In genomic region chr20:10619427-10619826, GRCh38 we compare ENCODE assay signal across 10 cellular contexts. TPM values are rescaled to one million over a fixed set of nuclear protein-coding genes. Genes with fewer than 3 reads are reported as not detected.
DNase-seq lines count a peak whose midpoint lies in the region; ATAC-seq and TF ChIP-seq lines count a peak whose summit lies in the region.
"Had no signal": no experiment of that assay in that cellular context is flagged by ENCODE, and none has a peak within 500 bp of the region (broad histone marks: within the 10 kb centered on the region; RNA-seq: fewer than 3 reads in every experiment).

No MANE protein-coding gene starts in this region.

- TF ChIP-seq EP300 in suprapubic skin (IDR thresholded peaks at IDR 0.05) = no peak

- peaks cover 38% of the 10 kb centered on the region for H3K4me1 ChIP-seq in suprapubic skin

- no peaks in the 10 kb centered on the region for H3K36me3 ChIP-seq in suprapubic skin

- H3K27me3 Mint-ChIP-seq in HFFc6 (ENCODE audit: insufficient read depth) = no peaks in the 10 kb centered on the region; the same call in 1 of the 2 replicates

- TF ChIP-seq CTCF in HFFc6 (IDR thresholded peaks at IDR 0.05) (no peak), suprapubic skin (IDR thresholded peaks at IDR 0.05) (no peak)

- peak overlapping the region; percentile 19; the same call in 1 of the 2 replicates for H3K4me3 Mint-ChIP-seq in HFFc6

- H3K27ac Mint-ChIP-seq in HFFc6 = peak overlapping the region; percentile 77

- no peaks in the 10 kb centered on the region for H3K9me3 ChIP-seq in suprapubic skin

- peak; percentile 81 for ATAC-seq in SK-N-SH treated with all-trans-retinoic acid at 6 μM for 48 hours
- no peak for ATAC-seq in HG02623 (IDR thresholded peaks at IDR 0.05; ENCODE audit: unreplicated experiment)
- ATAC-seq: stimulated activated naive CD8-positive, alpha-beta T cell treated with anti-CD3 and anti-CD28 coated beads, Interleukin-15, Interleukin-2, amounts not matched to agents 100 U/mL and 50 U/mL, for 24 hours had no signal

- H3K36me3 Mint-ChIP-seq in HFFc6 (ENCODE audit: low read depth) = peaks cover 14% of the 10 kb centered on the region; the same call in 1 of the 2 replicates

- H3K4me3 ChIP-seq in suprapubic skin = no peak overlapping the region

- no peaks in the 10 kb centered on the region for H3K9me3 Mint-ChIP-seq in HFFc6

- H3K4me1 Mint-ChIP-seq in HFFc6 (ENCODE audit: low read depth) = peaks cover 37% of the 10 kb centered on the region

- H3K27ac ChIP-seq in suprapubic skin = peak overlapping the region; percentile 74

- TF ChIP-seq POLR2A in suprapubic skin (IDR thresholded peaks at IDR 0.05) = no peak

- no peaks in the 10 kb centered on the region for H3K27me3 ChIP-seq in suprapubic skin

- WGBS in suprapubic skin = 32% methylated on average over 3 of the region's 3 CpGs

- DNase-seq in HFFc6 = peak; percentile 82
- peak; percentile 85 for DNase-seq in foreskin melanocyte
- DNase-seq in suprapubic skin (ENCODE audit: low spot score in 2 of 2) = no peak
- no peak for DNase-seq in HUDEP-2 (lab: John Stamatoyannopoulos, UW; ENCODE audit: unreplicated experiment in 76 of 76)
- no peak for DNase-seq in NCI-H2171 treated with DMSO at 0.1 percent for 48 hours (lab: John Stamatoyannopoulos, UW)
- DNase-seq: amygdala; right cardiac atrium; stimulated activated naive CD8-positive, alpha-beta T cell treated with anti-CD3 and anti-CD28 coated beads, Interleukin-15, Interleukin-2, amounts not matched to agents 100 U/mL and 50 U/mL, for 24 hours had no signal

TF ChIP-seq in SK-N-SH treated with all-trans-retinoic acid at 6 μM for 48 hours, 23 proteins besides CTCF, POLR2A, EP300 and RAD21:
- TF ChIP-seq, protein P1, sequence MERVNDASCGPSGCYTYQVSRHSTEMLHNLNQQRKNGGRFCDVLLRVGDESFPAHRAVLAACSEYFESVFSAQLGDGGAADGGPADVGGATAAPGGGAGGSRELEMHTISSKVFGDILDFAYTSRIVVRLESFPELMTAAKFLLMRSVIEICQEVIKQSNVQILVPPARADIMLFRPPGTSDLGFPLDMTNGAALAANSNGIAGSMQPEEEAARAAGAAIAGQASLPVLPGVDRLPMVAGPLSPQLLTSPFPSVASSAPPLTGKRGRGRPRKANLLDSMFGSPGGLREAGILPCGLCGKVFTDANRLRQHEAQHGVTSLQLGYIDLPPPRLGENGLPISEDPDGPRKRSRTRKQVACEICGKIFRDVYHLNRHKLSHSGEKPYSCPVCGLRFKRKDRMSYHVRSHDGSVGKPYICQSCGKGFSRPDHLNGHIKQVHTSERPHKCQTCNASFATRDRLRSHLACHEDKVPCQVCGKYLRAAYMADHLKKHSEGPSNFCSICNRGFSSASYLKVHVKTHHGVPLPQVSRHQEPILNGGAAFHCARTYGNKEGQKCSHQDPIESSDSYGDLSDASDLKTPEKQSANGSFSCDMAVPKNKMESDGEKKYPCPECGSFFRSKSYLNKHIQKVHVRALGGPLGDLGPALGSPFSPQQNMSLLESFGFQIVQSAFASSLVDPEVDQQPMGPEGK (CRISPR knock-in tag; IDR thresholded peaks at IDR 0.05; ENCODE audit: borderline replicate concordance) = no peak
- peak; percentile 78; the same call in 1 of the 2 replicates for TF ChIP-seq OSR1 (CRISPR knock-in tag; IDR thresholded peaks at IDR 0.05)
- TF ChIP-seq CSDC2 (CRISPR knock-in tag; IDR thresholded peaks at IDR 0.05) = no peak
- no peak for TF ChIP-seq ZNF70 (CRISPR knock-in tag; IDR thresholded peaks at IDR 0.05)
- TF ChIP-seq ESRRG (CRISPR knock-in tag; IDR thresholded peaks at IDR 0.05) = no peak
- TF ChIP-seq ZC3H10 (CRISPR knock-in tag; IDR thresholded peaks at IDR 0.05) = peak; percentile 70; the same call in 1 of the 2 replicates
- no peak for TF ChIP-seq ZNF8 (CRISPR knock-in tag; IDR thresholded peaks at IDR 0.05)
- no peak for TF ChIP-seq CSRNP3 (CRISPR knock-in tag; IDR thresholded peaks at IDR 0.05)
- no peak for TF ChIP-seq ZFP3 (CRISPR knock-in tag; IDR thresholded peaks at IDR 0.05)
- no peak for TF ChIP-seq BACH2 (CRISPR knock-in tag; IDR thresholded peaks at IDR 0.05; ENCODE audit: borderline replicate concordance)
- TF ChIP-seq ISL1 (CRISPR knock-in tag; IDR thresholded peaks at IDR 0.05) = peak; percentile 78
- TF ChIP-seq TSHZ2 (CRISPR knock-in tag; IDR thresholded peaks at IDR 0.05) = no peak
- TF ChIP-seq TOX (CRISPR knock-in tag; IDR thresholded peaks at IDR 0.05; ENCODE audit: borderline replicate concordance) = peak; percentile 78; the same call in 1 of the 2 replicates
- no peak for TF ChIP-seq SNAI2 (CRISPR knock-in tag; IDR thresholded peaks at IDR 0.05)

RNA-seq across cellular contexts. Expression of gene JAG1, which starts 54.4 kb away (rescaled TPM):
- total RNA-seq in HFFc6 (2021; fragmentation: NEBNext Ultra II Directional; extraction: Animal tissue kit (Norgen Biotek cat#: 25700)) = 1 to 10 TPM; 3.0 to 9.3 (median 8.2) TPM
- total RNA-seq in suprapubic skin = 100 to 1,000 TPM; 133 to 367 (median 191) TPM

Comparison
In these comparisons a context has a peak if more than half of its experiments do, and no peak if none do; other contexts are left out.
1. DNase-seq: peak in HFFc6 (single experiment) and foreskin melanocyte (single experiment); none in suprapubic skin (0 of 2), HUDEP-2 (0 of 76) and NCI-H2171 treated with DMSO at 0.1 percent for 48 hours (single experiment).
2. RNA of gene JAG1, which starts 54.4 kb away (total RNA-seq): 133 to 367 TPM in suprapubic skin; 3.0 to 9.3 TPM in HFFc6; every median in the first group is over 10 times any median in the second.